21 cellular contexts compared by ENCODE assay signal in genomic region chr14:94646481-94646880, GRCh38. TPM values are rescaled to one million over a fixed set of nuclear protein-coding genes. Genes with fewer than 3 reads are reported as not detected.
DNase-seq lines count a peak whose midpoint lies in the region; ATAC-seq and TF ChIP-seq lines count a peak whose summit lies in the region.
"Had no signal": no experiment of that assay in that cellular context is flagged by ENCODE, and none has a peak within 500 bp of the region (broad histone marks: within the 10 kb centered on the region; RNA-seq: fewer than 3 reads in every experiment).

No MANE protein-coding gene starts in this region.

- no peak overlapping the region for H3K9ac ChIP-seq in adipocyte (ENCODE audit: low read length)
- H3K9ac ChIP-seq: BLaER1 treated with 17β-estradiol and CSF1 and Interleukin-3, amounts not matched to agents 10 nM and 100 nM; KMS-11 had no signal

- DNase-seq in Daoy (ENCODE audit: low read depth) (peak; percentile 75), adipocyte (ENCODE audit: low read depth) (peak; percentile 48), fibroblast of the conjunctiva (ENCODE audit: low read depth) (peak; percentile 10), sigmoid colon (peak; percentile 35), stomach (no peak), epidermal melanocyte (ENCODE audit: insufficient read length, low spot score) (no peak), HEK293T (ENCODE audit: extremely low spot score) (no peak)
- DNase-seq: activated CD4-positive, alpha-beta T cell treated with anti-CD3 and anti-CD28 coated beads for 1 hour; activated naive CD8-positive, alpha-beta T cell treated with anti-CD3 and anti-CD28 coated beads for 36 hours; DND-41; NCI-H187; NCI-H82 had no signal

- intact Hi-C loops in sigmoid colon (cut with DNase I) (no loop called here), stomach (cut with DNase I; ENCODE audit: low total_unique reads) (no loop called here)

- TF ChIP-seq CTCF in sigmoid colon (IDR thresholded peaks at IDR 0.05) (no peak), stomach (IDR thresholded peaks at IDR 0.05) (no peak)

- H3K4me1 ChIP-seq in adipocyte (ENCODE audit: control insufficient read depth, insufficient read depth, low read length): no peaks in the 10 kb centered on the region
- peaks cover 0 to 4% (median 0%) of the 10 kb centered on the region in 4 donors for H3K4me1 ChIP-seq in sigmoid colon
- H3K4me1 ChIP-seq in stomach: no peaks in the 10 kb centered on the region

- peaks cover 14% of the 10 kb centered on the region for H3K9me3 ChIP-seq in adipocyte (ENCODE audit: control insufficient read depth, low read length)
- peaks cover 0 to 6% (median 5%) of the 10 kb centered on the region in 4 donors for H3K9me3 ChIP-seq in sigmoid colon
- peaks cover 0 to 26% (median 23%) of the 10 kb centered on the region in 4 donors for H3K9me3 ChIP-seq in stomach

- no peak for ATAC-seq in HG02981 (IDR thresholded peaks at IDR 0.05; ENCODE audit: unreplicated experiment)
- ATAC-seq: GM12878 had no signal

- no peak for TF ChIP-seq POLR2A in sigmoid colon (IDR thresholded peaks at IDR 0.05)
- no peak for TF ChIP-seq POLR2A in stomach (IDR thresholded peaks at IDR 0.05)

- H3K4me3 ChIP-seq in adipocyte (ENCODE audit: low read length) (no peak overlapping the region), sigmoid colon (no peak overlapping the region), stomach (no peak overlapping the region)
- H3K4me3 ChIP-seq: BLaER1 treated with 17β-estradiol and CSF1 and Interleukin-3, amounts not matched to agents 10 nM and 100 nM; GM12878 had no signal

- no peak overlapping the region for H3K27ac ChIP-seq in sigmoid colon
- no peak overlapping the region for H3K27ac ChIP-seq in stomach
- H3K27ac ChIP-seq: BLaER1 treated with 17β-estradiol and CSF1 and Interleukin-3, amounts not matched to agents 10 nM and 100 nM; KMS-11; RWPE1 had no signal

- H3K27me3 ChIP-seq in adipocyte (replicated peaks; ENCODE audit: control insufficient read depth, insufficient read depth, low read length) (no peaks in the 10 kb centered on the region), sigmoid colon (no peaks in the 10 kb centered on the region), stomach (peaks cover 0 to 6% (median 0%) of the 10 kb centered on the region in 3 donors)
- H3K27me3 ChIP-seq: BLaER1 treated with 17β-estradiol and CSF1 and Interleukin-3, amounts not matched to agents 10 nM and 100 nM had no signal

- CTCF ChIA-PET in HEK293T (lab: Yijun Ruan, JAX): no interaction called here

- POLR2A ChIA-PET in HEK293T (lab: Yijun Ruan, JAX): no interaction called here

- H3K36me3 ChIP-seq in adipocyte (ENCODE audit: control insufficient read depth, insufficient read depth, low read length, severe bottlenecking) (no peaks in the 10 kb centered on the region), sigmoid colon (no peaks in the 10 kb centered on the region), stomach (no peaks in the 10 kb centered on the region)

- 31 to 52% methylated on average over 5 of the region's 5 CpGs for WGBS in sigmoid colon, 2 donors
- 28 to 54% (median 42%) methylated on average over 5 of the region's 5 CpGs for WGBS in stomach, 5 donors

- TF ChIP-seq EP300 in sigmoid colon (IDR thresholded peaks at IDR 0.05): no peak
- TF ChIP-seq EP300 in stomach (IDR thresholded peaks at IDR 0.05): no peak

TF ChIP-seq in HEK293T, 16 proteins besides CTCF, POLR2A, EP300 and RAD21:
- TF ChIP-seq FOXA1 (IDR thresholded peaks at IDR 0.05) (no peak), SP1 (IDR thresholded peaks at IDR 0.05) (no peak), FOXK2 (IDR thresholded peaks at IDR 0.05) (no peak), NFRKB (IDR thresholded peaks at IDR 0.05) (no peak), L3MBTL2 (conservative IDR thresholded peaks at IDR 0.05) (no peak)

RNA-seq across cellular contexts. Expression of gene SERPINA3, which starts 34.3 kb away (rescaled TPM):
- total RNA-seq in Daoy (2014; rRNA removed; shearing (Covaris generic)): 1.3 TPM in 1 of 2 replicates, not detected in the other
- 100 to 1,000 TPM in 1 of 4 donors, 10 to 100 TPM in 3; 80.9 to 233 (median 97.9) TPM for total RNA-seq in sigmoid colon
- 10 to 100 TPM in 2 of 3 donors, 1 to 10 TPM in 1; 2.3 to 94.5 (median 59.5) TPM for polyA plus RNA-seq in sigmoid colon
- total RNA-seq in stomach: 100 to 1,000 TPM in 1 of 5 donors, 10 to 100 TPM in 4; 15.1 to 392 (median 65.9) TPM
- 1,000 to 10,000 TPM in 1 of 3 donors, 100 to 1,000 TPM in 2; 109 to 1,820 (median 485) TPM for polyA plus RNA-seq in stomach
- total RNA-seq: activated naive CD8-positive, alpha-beta T cell treated with anti-CD3 and anti-CD28 coated beads for 36 hours; lung microvascular endothelial cell; neural crest cell; skeletal muscle tissue; T-helper 1 cell treated with Interleukin-12 subunit alpha and Interleukin-12 subunit beta and Interleukin-4 antibody, amounts not matched to agents 30 ng/mL and 1 ng/mL, for 36 hours had no signal
- polyA plus RNA-seq: GM12878 had no signal

Comparison
In these comparisons a context has a peak if more than half of its experiments do, and no peak if none do; other contexts are left out.
1. DNase-seq: peak in Daoy (single experiment), adipocyte (single experiment), fibroblast of the conjunctiva (single experiment) and sigmoid colon (single experiment); none in stomach (single experiment), epidermal melanocyte (single experiment) and HEK293T (single experiment).